ENCODE assay signal across 13 cellular contexts in the genomic region with DNA sequence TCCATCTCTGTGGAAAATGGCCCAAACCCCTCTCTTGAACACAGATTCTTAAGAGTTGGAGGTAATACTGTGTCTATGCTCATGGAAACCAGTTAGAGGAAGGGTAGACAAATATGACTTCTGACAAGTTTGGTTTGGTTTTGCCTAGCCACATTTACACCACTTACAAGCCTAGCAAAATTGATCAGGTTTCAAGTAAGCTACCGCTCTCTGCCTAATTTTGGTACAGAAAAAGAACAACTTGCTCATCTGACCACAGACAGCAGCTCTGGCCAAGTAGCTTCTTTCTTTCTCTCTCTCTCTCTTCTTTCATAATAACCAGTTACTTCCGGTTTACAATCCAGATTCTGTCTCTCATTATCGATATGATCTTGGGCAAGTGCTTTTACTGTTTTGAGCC.
DNase-seq lines count a peak whose midpoint lies in the region; ATAC-seq and TF ChIP-seq lines count a peak whose summit lies in the region.
"Had no signal": no experiment of that assay in that cellular context is flagged by ENCODE, and none has a peak within 500 bp of the region (broad histone marks: within the 10 kb centered on the region; RNA-seq: fewer than 3 reads in every experiment).

No MANE protein-coding gene starts in this region.

- H3K27ac ChIP-seq in MM.1S (ENCODE audit: low read length) (peak overlapping the region; percentile 84), thyroid gland (no peak overlapping the region), Peyer's patch (no peak overlapping the region)

- H3K36me3 ChIP-seq in MM.1S (replicated peaks; ENCODE audit: insufficient read depth, low read length): no peaks in the 10 kb centered on the region
- no peaks in the 10 kb centered on the region for H3K36me3 ChIP-seq in thyroid gland
- no peaks in the 10 kb centered on the region for H3K36me3 ChIP-seq in Peyer's patch
- H3K36me3 ChIP-seq: HAP-1 had no signal

- peak overlapping the region; percentile 78 for H3K4me2 ChIP-seq in MM.1S (ENCODE audit: low read depth, low read length)

- peak; percentile 6 for DNase-seq in AG20443 (ENCODE audit: low spot score)
- peak; percentile 84 for DNase-seq in MM.1S
- no peak for DNase-seq in NCI-H2081 (lab: John Stamatoyannopoulos, UW)
- DNase-seq in thyroid gland: no peak
- no peak for DNase-seq in Peyer's patch
- DNase-seq in DMS53 (lab: John Stamatoyannopoulos, UW): no peak
- DNase-seq: CD4-positive, alpha-beta T cell; NCI-H1417 treated with DMSO at 0.1 percent for 48 hours; SHP77 had no signal

- 77 to 84% methylated on average over 3 of the region's 3 CpGs for WGBS in thyroid gland, 2 donors

- intact Hi-C loops in thyroid gland (cut with DNase I): no loop called here

- peak overlapping the region; percentile 46 for H3K4me3 ChIP-seq in MM.1S (ENCODE audit: low read length)
- no peak overlapping the region for H3K4me3 ChIP-seq in thyroid gland (replicated peaks in 1 of 3)
- H3K4me3 ChIP-seq in Peyer's patch: no peak overlapping the region
- H3K4me3 ChIP-seq: HAP-1, lung had no signal

- no peaks in the 10 kb centered on the region for H4K20me1 ChIP-seq in MM.1S (ENCODE audit: insufficient read depth, low read length)

- H3K79me2 ChIP-seq in MM.1S (ENCODE audit: low read length): no peaks in the 10 kb centered on the region

- no peaks in the 10 kb centered on the region for H3K9me2 ChIP-seq in MM.1S (replicated peaks; ENCODE audit: insufficient read depth, low read length)

- no peak for TF ChIP-seq POLR2A in thyroid gland (IDR thresholded peaks at IDR 0.05)
- no peak for TF ChIP-seq POLR2A in Peyer's patch (IDR thresholded peaks at IDR 0.05)

- H3K4me1 ChIP-seq in MM.1S (ENCODE audit: low read length) (peaks cover 20% of the 10 kb centered on the region), thyroid gland (no peaks in the 10 kb centered on the region), Peyer's patch (no peaks in the 10 kb centered on the region)
- H3K4me1 ChIP-seq: HAP-1 had no signal

- H3K9me3 ChIP-seq in MM.1S (replicated peaks; ENCODE audit: insufficient read depth, low read length): no peaks in the 10 kb centered on the region
- H3K9me3 ChIP-seq in thyroid gland: no peaks in the 10 kb centered on the region
- no peaks in the 10 kb centered on the region for H3K9me3 ChIP-seq in Peyer's patch
- H3K9me3 ChIP-seq: HAP-1 had no signal

- ATAC-seq in GM18907 (IDR thresholded peaks at IDR 0.05; ENCODE audit: unreplicated experiment) (peak; percentile 68), HG02763 (IDR thresholded peaks at IDR 0.05; ENCODE audit: unreplicated experiment) (peak; percentile 77)

- TF ChIP-seq CTCF in MM.1S (IDR thresholded peaks at IDR 0.05; ENCODE audit: low read length) (no peak), thyroid gland (IDR thresholded peaks at IDR 0.05) (no peak), Peyer's patch (IDR thresholded peaks at IDR 0.05) (no peak)

- H3F3A ChIP-seq in MM.1S (ENCODE audit: insufficient read depth, low read length): peaks cover 18% of the 10 kb centered on the region

- H3K27me3 ChIP-seq in MM.1S (replicated peaks; ENCODE audit: insufficient read depth, low read length): no peaks in the 10 kb centered on the region
- H3K27me3 ChIP-seq in thyroid gland: no peaks in the 10 kb centered on the region
- no peaks in the 10 kb centered on the region for H3K27me3 ChIP-seq in Peyer's patch

- peak overlapping the region; percentile 41; the same call in 1 of the 2 replicates for H3K9ac ChIP-seq in MM.1S (ENCODE audit: low read length)

- 0 out of 2 replicates have a peak overlapping the region, but pooled peaks have one; percentile 68 for H2AFZ ChIP-seq in MM.1S (ENCODE audit: low read length)

Comparison
In these comparisons a context has a peak if more than half of its experiments do, and no peak if none do; other contexts are left out.
1. DNase-seq: peak in AG20443 (single experiment) and MM.1S (single experiment); none in NCI-H2081 (0 of 2), thyroid gland (0 of 2), Peyer's patch (0 of 3) and DMS53 (single experiment).